15 cellular contexts compared by ENCODE assay signal in the genomic region with DNA sequence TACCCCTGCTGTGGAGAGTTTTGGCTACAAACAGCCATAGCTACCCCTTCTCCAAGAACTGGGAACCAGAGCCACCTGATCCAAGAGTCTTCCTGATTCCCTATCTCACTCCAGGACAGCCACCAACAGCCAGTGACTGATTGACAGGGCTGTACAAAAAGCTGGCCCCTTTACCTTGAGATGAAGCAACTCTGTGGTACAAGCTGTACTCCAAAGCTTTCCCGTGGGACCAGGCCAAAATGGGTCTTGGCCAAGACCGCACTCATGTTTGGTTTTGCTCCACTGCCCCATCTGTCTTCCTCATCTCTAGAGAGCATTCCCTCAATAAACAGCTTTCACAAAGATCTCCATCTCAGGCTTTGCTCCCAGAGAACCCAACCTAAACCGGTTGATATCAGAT. TPM values are rescaled to one million over a fixed set of nuclear protein-coding genes. Genes with fewer than 3 reads are reported as not detected.
A peak's percentile ranks its signal among the peaks of the same experiment; 100 is the strongest.
DNase-seq lines count a peak whose midpoint lies in the region; ATAC-seq and TF ChIP-seq lines count a peak whose summit lies in the region.
"Had no signal": no experiment of that assay in that cellular context is flagged by ENCODE, and none has a peak within 500 bp of the region (broad histone marks: within the 10 kb centered on the region; RNA-seq: fewer than 3 reads in every experiment).

No MANE protein-coding gene starts in this region.

- H3K4me2 ChIP-seq in mammary epithelial cell (ENCODE audit: insufficient read depth, low read depth, low read length) (no peak overlapping the region), smooth muscle cell (no peak overlapping the region)

- H3K9me3 ChIP-seq in mammary epithelial cell (replicated peaks; ENCODE audit: insufficient read depth, low read length) (no peaks in the 10 kb centered on the region), smooth muscle cell (replicated peaks; ENCODE audit: low read depth) (no peaks in the 10 kb centered on the region)

- TF ChIP-seq CTCF in MCF 10A (IDR thresholded peaks at IDR 0.05; ENCODE audit: unreplicated experiment): no peak
- no peak for TF ChIP-seq CTCF in mammary epithelial cell (conservative IDR thresholded peaks at IDR 0.05 in 1 of 2, IDR thresholded peaks at IDR 0.05 in 1 of 2; ENCODE audit: extremely low read depth in 1 of 2, insufficient read depth in 1 of 2, low read depth in 1 of 2, low read length in 2 of 2)
- no peak for TF ChIP-seq CTCF in smooth muscle cell (IDR thresholded peaks at IDR 0.05; ENCODE audit: borderline replicate concordance, insufficient read depth, poor library complexity, severe bottlenecking)

- H4K20me1 ChIP-seq in mammary epithelial cell (ENCODE audit: insufficient read depth, low read length) (no peaks in the 10 kb centered on the region), smooth muscle cell (ENCODE audit: low read depth) (no peaks in the 10 kb centered on the region)

- H3K4me3 ChIP-seq in mammary epithelial cell (replicated peaks in 1 of 3; ENCODE audit: insufficient read depth in 1 of 3, low read depth in 2 of 3, low read length in 3 of 3) (no peak overlapping the region), smooth muscle cell (no peak overlapping the region)

- no peak for ATAC-seq in GM18511 (IDR thresholded peaks at IDR 0.05; ENCODE audit: unreplicated experiment)
- ATAC-seq: activated T-cell treated with anti-CD3 and anti-CD28 coated beads, Interleukin-2, amount 50 U/mL, for 4 hours had no signal

- H3K4me1 Mint-ChIP-seq in MCF 10A (ENCODE audit: insufficient read depth, unreplicated experiment): no peaks in the 10 kb centered on the region
- H3K4me1 Mint-ChIP-seq in activated CD4-positive, alpha-beta memory T cell treated with anti-CD3 and anti-CD28 coated beads for 36 hours (ENCODE audit: low read depth): peaks cover 70% of the 10 kb centered on the region

- H3K4me3 Mint-ChIP-seq in MCF 10A (ENCODE audit: unreplicated experiment): no peak overlapping the region
- no peak overlapping the region for H3K4me3 Mint-ChIP-seq in activated CD4-positive, alpha-beta memory T cell treated with anti-CD3 and anti-CD28 coated beads for 36 hours
- H3K4me3 Mint-ChIP-seq: activated T-cell treated with anti-CD3 and anti-CD28 coated beads, Interleukin-2, amount 50 U/mL, for 4 hours had no signal

- H3K27ac Mint-ChIP-seq in MCF 10A (ENCODE audit: low read depth, unreplicated experiment): no peak overlapping the region
- H3K27ac Mint-ChIP-seq in activated CD4-positive, alpha-beta memory T cell treated with anti-CD3 and anti-CD28 coated beads for 36 hours: no peak overlapping the region

- no peaks in the 10 kb centered on the region for H3K36me3 ChIP-seq in mammary epithelial cell (ENCODE audit: insufficient read depth, low read length)
- no peaks in the 10 kb centered on the region for H3K36me3 ChIP-seq in smooth muscle cell (ENCODE audit: low read depth)

- H3F3A ChIP-seq in smooth muscle cell (ENCODE audit: low read depth): no peaks in the 10 kb centered on the region

- BruUV-seq in MCF 10A (replicated peaks; lab: Mats Ljungman, UMichigan) (no TSS peak), mammary epithelial cell (replicated peaks; lab: Mats Ljungman, UMichigan) (no TSS peak)

- H3K9me3 Mint-ChIP-seq in MCF 10A (ENCODE audit: unreplicated experiment): no peaks in the 10 kb centered on the region
- H3K9me3 Mint-ChIP-seq in activated CD4-positive, alpha-beta memory T cell treated with anti-CD3 and anti-CD28 coated beads for 36 hours: no peaks in the 10 kb centered on the region
- H3K9me3 Mint-ChIP-seq: activated T-cell treated with anti-CD3 and anti-CD28 coated beads, Interleukin-2, amount 50 U/mL, for 4 hours had no signal

- H3K4me1 ChIP-seq in mammary epithelial cell (ENCODE audit: insufficient read depth, low read length): no peaks in the 10 kb centered on the region
- no peaks in the 10 kb centered on the region for H3K4me1 ChIP-seq in smooth muscle cell (ENCODE audit: low read depth)

- H2AFZ ChIP-seq in mammary epithelial cell (ENCODE audit: low read depth, low read length): no peak overlapping the region
- H2AFZ ChIP-seq in smooth muscle cell (ENCODE audit: low read depth): no peak overlapping the region

- no peaks in the 10 kb centered on the region for H3K79me2 ChIP-seq in mammary epithelial cell (ENCODE audit: insufficient read depth, low read length)
- no peaks in the 10 kb centered on the region for H3K79me2 ChIP-seq in smooth muscle cell (ENCODE audit: low read depth)

- intact Hi-C loops in MCF 10A (cut with micrococcal nuclease) (no loop called here), mammary epithelial cell (cut with micrococcal nuclease) (no loop called here)
- intact Hi-C loops in activated CD4-positive, alpha-beta memory T cell treated with anti-CD3 and anti-CD28 coated beads for 36 hours (cut with micrococcal nuclease): loop anchor here (10.0 kb wide), 1 partner anchor 412 kb away; a partner anchor contains a TSS

- POLR2A ChIA-PET in MCF 10A (lab: Yijun Ruan, JAX): no interaction called here
- POLR2A ChIA-PET in activated CD4-positive, alpha-beta memory T cell treated with anti-CD3 and anti-CD28 coated beads for 36 hours (lab: Charles Lee): no interaction called here

- no peaks in the 10 kb centered on the region for H3K36me3 Mint-ChIP-seq in MCF 10A (ENCODE audit: insufficient read depth, unreplicated experiment)
- peaks cover 10% of the 10 kb centered on the region for H3K36me3 Mint-ChIP-seq in activated CD4-positive, alpha-beta memory T cell treated with anti-CD3 and anti-CD28 coated beads for 36 hours

- H3K27ac ChIP-seq in mammary epithelial cell (ENCODE audit: insufficient read depth, low read depth, low read length) (no peak overlapping the region), smooth muscle cell (ENCODE audit: low read depth) (no peak overlapping the region)
- H3K27ac ChIP-seq: WERI-Rb-1 had no signal

- no peaks in the 10 kb centered on the region for H3K27me3 Mint-ChIP-seq in MCF 10A (ENCODE audit: insufficient read depth, unreplicated experiment)
- H3K27me3 Mint-ChIP-seq in activated CD4-positive, alpha-beta memory T cell treated with anti-CD3 and anti-CD28 coated beads for 36 hours: no peaks in the 10 kb centered on the region

- DNase-seq in MCF 10A (ENCODE audit: unreplicated experiment) (peak; percentile 62), mammary epithelial cell (no peak), cerebellum (ENCODE audit: low spot score) (peak; percentile 44), myocyte (ENCODE audit: low read depth) (peak; percentile 39), smooth muscle cell (lab: John Stamatoyannopoulos, UW; ENCODE audit: unreplicated experiment) (no peak), hepatic stellate cell (ENCODE audit: low spot score) (no peak)
- DNase-seq in activated CD4-positive, alpha-beta memory T cell treated with anti-CD3 and anti-CD28 coated beads for 36 hours: no peak
- DNase-seq: activated T-cell treated with anti-CD3 and anti-CD28 coated beads, Interleukin-2, amount 50 U/mL, for 4 hours; erythroblast; GDM1; MM.1S; NCI-H526 treated with DMSO at 0.1 percent for 48 hours; SIG-M5; WERI-Rb-1 had no signal

- in situ Hi-C loops in mammary epithelial cell (cut with MboI; ENCODE audit: low sequenced_read_pairs in 2 of 2): no loop called here

- dilution Hi-C loops in mammary epithelial cell (cut with HindIII; ENCODE audit: low sequenced_read_pairs): no loop called here

- CTCF ChIA-PET in MCF 10A (lab: Yijun Ruan, JAX) (interaction anchor here (0.9 to 1.1 kb wide), 2 partner anchors 15 to 83 kb away, joined by 4 read pairs; no protein-coding TSS in a partner anchor), mammary epithelial cell (lab: Charles Lee; ENCODE audit: low non-redundant PET) (no interaction called here)
- CTCF ChIA-PET in activated CD4-positive, alpha-beta memory T cell treated with anti-CD3 and anti-CD28 coated beads for 36 hours (lab: Charles Lee): interaction anchor here (1.2 to 1.9 kb wide), 4 partner anchors 15 to 82 kb away, joined by 3 to 6 read pairs (median 4); no protein-coding TSS in a partner anchor

- H3K9ac ChIP-seq in mammary epithelial cell (ENCODE audit: insufficient read depth, low read length) (no peak overlapping the region), smooth muscle cell (ENCODE audit: low read depth) (no peak overlapping the region)

- H3K27me3 ChIP-seq in mammary epithelial cell (ENCODE audit: insufficient read depth, low read length) (no peaks in the 10 kb centered on the region), smooth muscle cell (ENCODE audit: low read depth) (no peaks in the 10 kb centered on the region)

- WGBS in mammary epithelial cell (ENCODE audit: low coverage, missing lambda C conversion rate): 67% methylated on average over 3 of the region's 3 CpGs
- 93% methylated on average over 3 of the region's 3 CpGs for WGBS in smooth muscle cell (ENCODE audit: low lambda C conversion rate)

RNA-seq across cellular contexts. Expression of a gene that starts 43.6 kb away (rescaled TPM):
- total RNA-seq in MCF 10A (2022) (0.17 and 0.44 TPM in 2 replicates), mammary epithelial cell (not detected), cerebellum (33.8 TPM), myocyte (6.0 and 7.1 TPM in 2 replicates), smooth muscle cell (0.09 and 1.2 TPM in 2 replicates)
- polyA plus RNA-seq in mammary epithelial cell (0.07 TPM), smooth muscle cell (0.63 and 1.6 TPM in 2 replicates)
- not detected for polyA minus RNA-seq in mammary epithelial cell
- 3.6 TPM for polyA plus RNA-seq in myocyte (2012)
- total RNA-seq in activated CD4-positive, alpha-beta memory T cell treated with anti-CD3 and anti-CD28 coated beads for 36 hours: 10 to 100 TPM; 25.4 to 28.0 TPM

RNA-seq across cellular contexts. Expression of a gene that starts 55.6 kb away (rescaled TPM):
- total RNA-seq in MCF 10A (2022) (not detected in 2 replicates), mammary epithelial cell (not detected), cerebellum (7.8 TPM), myocyte (not detected in 2 replicates), smooth muscle cell (not detected in 2 replicates)
- polyA plus RNA-seq in mammary epithelial cell (not detected), smooth muscle cell (not detected in 2 replicates)
- polyA minus RNA-seq in mammary epithelial cell: not detected
- polyA plus RNA-seq in myocyte (2012): not detected
- total RNA-seq in activated CD4-positive, alpha-beta memory T cell treated with anti-CD3 and anti-CD28 coated beads for 36 hours: under 1 TPM; 0.22 to 0.29 TPM

Comparison
In these comparisons a context has a peak if more than half of its experiments do, and no peak if none do; other contexts are left out.
1. DNase-seq: peak in MCF 10A (single experiment), cerebellum (single experiment) and myocyte (single experiment); none in mammary epithelial cell (single experiment), smooth muscle cell (single experiment), activated CD4-positive, alpha-beta memory T cell treated with anti-CD3 and anti-CD28 coated beads for 36 hours (single experiment) and hepatic stellate cell (single experiment).